ENCODE assay signal across 17 cellular contexts in the genomic region with DNA sequence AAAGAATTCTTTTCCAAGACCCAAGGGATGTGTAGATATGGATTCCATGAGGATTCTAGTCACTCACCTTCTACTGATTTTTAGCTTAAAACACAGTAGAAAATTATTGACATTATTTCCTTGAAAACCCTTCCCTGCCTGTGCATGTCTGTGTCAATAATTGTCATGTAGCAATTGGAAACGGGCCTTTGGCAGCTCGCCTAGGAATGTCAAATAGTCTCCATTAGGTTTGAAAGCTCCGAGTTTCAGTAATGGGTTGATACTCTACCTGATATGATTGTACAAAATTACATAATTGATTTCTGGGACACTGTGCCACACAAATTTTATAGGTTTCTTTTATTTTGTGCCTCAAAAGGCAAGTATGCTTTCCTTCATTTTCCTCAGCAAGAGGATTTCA.
DNase-seq lines count a peak whose midpoint lies in the region; ATAC-seq and TF ChIP-seq lines count a peak whose summit lies in the region.
"Had no signal": no experiment of that assay in that cellular context is flagged by ENCODE, and none has a peak within 500 bp of the region (broad histone marks: within the 10 kb centered on the region; RNA-seq: fewer than 3 reads in every experiment).

No MANE protein-coding gene starts in this region.

- ATAC-seq in right lobe of liver (peak; percentile 76 to 95 (median 80)), GM21360 (IDR thresholded peaks at IDR 0.05; ENCODE audit: unreplicated experiment) (no peak)
- no peak for ATAC-seq in stimulated activated naive CD8-positive, alpha-beta T cell treated with anti-CD3 and anti-CD28 coated beads, Interleukin-15, amount 100 ng/mL, for 72 hours
- ATAC-seq: activated naive CD4-positive, alpha-beta T cell treated with anti-CD3 and anti-CD28 coated beads, Interleukin-2, amount 50 U/mL, for 72 hours; HCT116 had no signal

- H3K27me3 Mint-ChIP-seq in stimulated activated naive CD8-positive, alpha-beta T cell treated with anti-CD3 and anti-CD28 coated beads, Interleukin-15, amount 100 ng/mL, for 72 hours, result no peaks in the 10 kb centered on the region
- H3K27me3 Mint-ChIP-seq: activated CD4-positive, alpha-beta memory T cell treated with anti-CD3 and anti-CD28 coated beads, Interleukin-2, amount 10 ng/mL, durations not matched to agents 7 days and 5 days had no signal

- H3F3A ChIP-seq in GM23248 (ENCODE audit: insufficient read depth), result no peaks in the 10 kb centered on the region

- TF ChIP-seq POLR2A in right lobe of liver (IDR thresholded peaks at IDR 0.05), result no peak

- no peak overlapping the region for H2AFZ ChIP-seq in GM23248

- H3K4me2 ChIP-seq in GM23248 (ENCODE audit: unreplicated experiment), result no peak overlapping the region

- no peak for TF ChIP-seq CTCF in right lobe of liver (IDR thresholded peaks at IDR 0.05)

- H3K27me3 ChIP-seq in right lobe of liver (no peaks in the 10 kb centered on the region), GM23248 (replicated peaks; ENCODE audit: insufficient read depth) (no peaks in the 10 kb centered on the region)
- H3K27me3 ChIP-seq: brain microvascular endothelial cell had no signal

- in situ Hi-C loops in GM23248 (cut with MboI), result no loop called here

- no peaks in the 10 kb centered on the region for H4K20me1 ChIP-seq in GM23248 (ENCODE audit: insufficient read depth)

- no peak overlapping the region for H3K27ac ChIP-seq in right lobe of liver
- no peak overlapping the region for H3K27ac ChIP-seq in GM23248
- H3K27ac ChIP-seq: brain microvascular endothelial cell had no signal

- no peaks in the 10 kb centered on the region for H3K4me1 ChIP-seq in right lobe of liver
- H3K4me1 ChIP-seq in GM23248 (ENCODE audit: insufficient read depth), result no peaks in the 10 kb centered on the region

- H3K4me1 Mint-ChIP-seq in stimulated activated naive CD8-positive, alpha-beta T cell treated with anti-CD3 and anti-CD28 coated beads, Interleukin-15, amount 100 ng/mL, for 72 hours, result peaks cover 4% of the 10 kb centered on the region
- H3K4me1 Mint-ChIP-seq: activated CD4-positive, alpha-beta memory T cell treated with anti-CD3 and anti-CD28 coated beads, Interleukin-2, amount 10 ng/mL, durations not matched to agents 7 days and 5 days had no signal

- WGBS in right lobe of liver (ENCODE audit: insufficient coverage, low coverage, low lambda C conversion rate, missing lambda C conversion rate), result 22% methylated on average over 3 of the region's 3 CpGs
- 0 to 1% methylated on average over 3 of the region's 3 CpGs for WGBS in GM23248 (ENCODE audit: low coverage in 1 of 2, low lambda C conversion rate in 2 of 2, missing lambda C conversion rate in 2 of 2), 2 experiments

- no peaks in the 10 kb centered on the region for H3K36me3 ChIP-seq in right lobe of liver
- no peaks in the 10 kb centered on the region for H3K36me3 ChIP-seq in GM23248 (ENCODE audit: low read depth)
- H3K36me3 ChIP-seq: brain microvascular endothelial cell, WERI-Rb-1 had no signal

- H3K27ac Mint-ChIP-seq in stimulated activated naive CD8-positive, alpha-beta T cell treated with anti-CD3 and anti-CD28 coated beads, Interleukin-15, amount 100 ng/mL, for 72 hours, result no peak overlapping the region
- H3K27ac Mint-ChIP-seq: activated CD4-positive, alpha-beta memory T cell treated with anti-CD3 and anti-CD28 coated beads, Interleukin-2, amount 10 ng/mL, durations not matched to agents 7 days and 5 days; activated naive CD4-positive, alpha-beta T cell treated with anti-CD3 and anti-CD28 coated beads, Interleukin-2, amount 50 U/mL, for 72 hours had no signal

- H3K79me2 ChIP-seq in GM23248 (ENCODE audit: insufficient read depth), result no peaks in the 10 kb centered on the region

- H3K9me3 ChIP-seq in right lobe of liver, result no peaks in the 10 kb centered on the region
- H3K9me3 ChIP-seq in GM23248 (ENCODE audit: low read depth), result no peaks in the 10 kb centered on the region

- H3K4me3 Mint-ChIP-seq in stimulated activated naive CD8-positive, alpha-beta T cell treated with anti-CD3 and anti-CD28 coated beads, Interleukin-15, amount 100 ng/mL, for 72 hours, result no peak overlapping the region
- H3K4me3 Mint-ChIP-seq: activated CD4-positive, alpha-beta memory T cell treated with anti-CD3 and anti-CD28 coated beads, Interleukin-2, amount 10 ng/mL, durations not matched to agents 7 days and 5 days; neural crest cell had no signal

- DNase-seq in DMS53 (lab: John Stamatoyannopoulos, UW), result peak; percentile 43
- DNase-seq in NCI-H1694 (lab: John Stamatoyannopoulos, UW), result peak; percentile 49
- peak; percentile 84 for DNase-seq in NCI-H748 (lab: John Stamatoyannopoulos, UW; ENCODE audit: unreplicated experiment)
- DNase-seq in right lobe of liver, result peak; percentile 59 to 78 (median 74)
- DNase-seq in occipital lobe (lab: John Stamatoyannopoulos, UW), result no peak
- DNase-seq in stimulated activated naive CD8-positive, alpha-beta T cell treated with anti-CD3 and anti-CD28 coated beads, Interleukin-15, amount 100 ng/mL, for 72 hours, result no peak
- no peak for DNase-seq in GM23248
- DNase-seq: activated CD4-positive, alpha-beta memory T cell treated with anti-CD3 and anti-CD28 coated beads, Interleukin-2, amount 10 ng/mL, durations not matched to agents 7 days and 5 days; activated T-cell treated with anti-CD3 and anti-CD28 coated beads, Interleukin-2, amount 50 U/mL, for 48 hours; brain microvascular endothelial cell; mesenchymal stem cell; NCI-H526 treated with DMSO at 0.1 percent for 48 hours had no signal

- no peaks in the 10 kb centered on the region for H3K9me2 ChIP-seq in GM23248 (ENCODE audit: insufficient read depth)

- H3K9ac ChIP-seq in GM23248, result no peak overlapping the region

- intact Hi-C loops in right lobe of liver (cut with DNase I), result no loop called here

- H3K9me3 Mint-ChIP-seq in stimulated activated naive CD8-positive, alpha-beta T cell treated with anti-CD3 and anti-CD28 coated beads, Interleukin-15, amount 100 ng/mL, for 72 hours, result peaks cover 0 to 9% of the 10 kb centered on the region in 2 donors
- H3K9me3 Mint-ChIP-seq: neural crest cell had no signal

- H3K4me3 ChIP-seq in right lobe of liver (no peak overlapping the region), GM23248 (no peak overlapping the region)

Comparison
In these comparisons a context has a peak if more than half of its experiments do, and no peak if none do; other contexts are left out.
1. DNase-seq: peak in DMS53 (single experiment), NCI-H1694 (single experiment), NCI-H748 (single experiment) and right lobe of liver (3 of 3); none in occipital lobe (single experiment), stimulated activated naive CD8-positive, alpha-beta T cell treated with anti-CD3 and anti-CD28 coated beads, Interleukin-15, amount 100 ng/mL, for 72 hours (0 of 2) and GM23248 (single experiment).
2. ATAC-seq: peak in right lobe of liver (4 of 4); none in stimulated activated naive CD8-positive, alpha-beta T cell treated with anti-CD3 and anti-CD28 coated beads, Interleukin-15, amount 100 ng/mL, for 72 hours (single experiment) and GM21360 (single experiment).